Comparison of ENCODE assay signal across 8 cellular contexts in the genomic region with DNA sequence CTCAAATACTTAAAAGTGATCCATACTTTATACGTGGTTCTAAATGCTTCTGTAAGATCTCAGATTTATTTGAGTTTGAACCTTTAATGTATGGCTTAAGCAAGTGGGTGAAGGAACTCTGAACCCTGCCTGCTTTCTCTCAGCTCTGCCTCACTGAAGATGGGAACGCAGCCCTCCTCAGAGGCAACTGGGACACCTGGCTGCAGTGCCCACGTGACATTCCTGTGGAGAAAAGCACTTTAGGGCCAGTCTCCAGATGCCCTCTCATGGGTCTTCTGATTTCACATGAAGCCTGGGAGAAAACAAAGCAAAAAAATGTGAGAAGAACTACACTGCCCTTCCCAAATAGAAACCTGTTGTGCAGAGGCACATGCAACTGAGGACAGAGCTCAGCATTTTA.
"Had no signal": no experiment of that assay in that cellular context is flagged by ENCODE, and none has a peak within 500 bp of the region (broad histone marks: within the 10 kb centered on the region; RNA-seq: fewer than 3 reads in every experiment).

No MANE protein-coding gene starts in this region.

- H3K36me3 ChIP-seq: HAP-1 had no signal

- H3K9me3 ChIP-seq: HAP-1 had no signal

- H3K4me1 ChIP-seq: HAP-1 had no signal

- H3K27ac ChIP-seq: GM23248 had no signal

- DNase-seq: GM23248, GOT3, H7, H9, HCEC 1CT, HFFc6 had no signal

- H3K4me3 ChIP-seq: GM23248, GM23338, HAP-1 had no signal
